ENCODE assay signal across 8 cellular contexts in genomic region chr18:33944493-33944892, GRCh38.
"Had no signal": no experiment of that assay in that cellular context is flagged by ENCODE, and none has a peak within 500 bp of the region (broad histone marks: within the 10 kb centered on the region; RNA-seq: fewer than 3 reads in every experiment).

No MANE protein-coding gene starts in this region.

- H3K4me1 Mint-ChIP-seq: GM23338, H9, IgD-negative memory B cell had no signal

- H3K4me2 ChIP-seq: GM23338 had no signal

- ATAC-seq: GM23338 had no signal

- H3K4me3 Mint-ChIP-seq: GM23338, H9, IgD-negative memory B cell had no signal

- H3K27me3 Mint-ChIP-seq: IgD-negative memory B cell had no signal

- H3K36me3 Mint-ChIP-seq: IgD-negative memory B cell had no signal

- DNase-seq: H9, HCEC 1CT, KG1 had no signal

- H3K27ac ChIP-seq: HL-60 had no signal

- H3K27ac Mint-ChIP-seq: GM23338, H9, IgD-negative memory B cell had no signal

- H3K4me3 ChIP-seq: GM23338 had no signal

- FAIRE-seq: H1, H54 had no signal

- H2AFZ ChIP-seq: GM23338 had no signal

- H3K9me3 Mint-ChIP-seq: GM23338 had no signal
